17 cellular contexts compared by ENCODE assay signal in the genomic region with DNA sequence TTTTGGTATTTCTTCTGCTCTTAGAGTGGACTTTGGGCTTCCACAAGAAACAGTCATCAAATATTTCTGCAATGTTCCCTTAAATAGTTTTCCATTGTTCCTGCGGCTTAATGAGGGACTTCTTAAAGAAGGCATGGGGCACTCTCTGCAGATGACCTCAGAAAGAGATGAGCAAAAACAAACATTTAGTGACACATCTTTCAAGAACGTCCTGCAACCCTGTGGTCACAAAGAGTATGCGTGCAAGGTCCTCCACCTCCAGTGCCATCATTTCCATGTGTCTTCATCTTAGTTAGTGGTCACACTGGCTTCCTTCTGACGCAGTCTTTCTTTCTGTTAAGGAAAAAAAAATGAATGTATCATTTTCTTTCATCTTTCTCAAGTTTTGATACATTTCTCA. TPM values are rescaled to one million over a fixed set of nuclear protein-coding genes. Genes with fewer than 3 reads are reported as not detected.
DNase-seq lines count a peak whose midpoint lies in the region; ATAC-seq and TF ChIP-seq lines count a peak whose summit lies in the region.
"Had no signal": no experiment of that assay in that cellular context is flagged by ENCODE, and none has a peak within 500 bp of the region (broad histone marks: within the 10 kb centered on the region; RNA-seq: fewer than 3 reads in every experiment).

No MANE protein-coding gene starts in this region.

- no peaks in the 10 kb centered on the region for H3K36me3 ChIP-seq in RWPE2 (ENCODE audit: low read depth)
- H3K36me3 ChIP-seq: esophagus muscularis mucosa, thoracic aorta had no signal

- H3K9me3 Mint-ChIP-seq in stimulated activated effector memory CD8-positive, alpha-beta T cell treated with anti-CD3 and anti-CD28 coated beads, Interleukin-12 subunit alpha, Interleukin-12 subunit beta, amount 100 ng/mL, for 72 hours, result no peaks in the 10 kb centered on the region
- peaks cover 3% of the 10 kb centered on the region for H3K9me3 Mint-ChIP-seq in mesothelial cell of epicardium
- H3K9me3 Mint-ChIP-seq: nephron had no signal

- H3K4me3 Mint-ChIP-seq in stimulated activated effector memory CD8-positive, alpha-beta T cell treated with anti-CD3 and anti-CD28 coated beads, Interleukin-12 subunit alpha, Interleukin-12 subunit beta, amount 100 ng/mL, for 72 hours, result no peak overlapping the region
- H3K4me3 Mint-ChIP-seq in mesothelial cell of epicardium, result no peak overlapping the region
- H3K4me3 Mint-ChIP-seq: nephron had no signal

- H3K4me1 Mint-ChIP-seq in stimulated activated effector memory CD8-positive, alpha-beta T cell treated with anti-CD3 and anti-CD28 coated beads, Interleukin-12 subunit alpha, Interleukin-12 subunit beta, amount 100 ng/mL, for 72 hours, result no peaks in the 10 kb centered on the region
- H3K4me1 Mint-ChIP-seq in mesothelial cell of epicardium, result no peaks in the 10 kb centered on the region
- H3K4me1 Mint-ChIP-seq: nephron had no signal

- no peaks in the 10 kb centered on the region for H3K36me3 Mint-ChIP-seq in stimulated activated effector memory CD8-positive, alpha-beta T cell treated with anti-CD3 and anti-CD28 coated beads, Interleukin-12 subunit alpha, Interleukin-12 subunit beta, amount 100 ng/mL, for 72 hours
- no peaks in the 10 kb centered on the region for H3K36me3 Mint-ChIP-seq in mesothelial cell of epicardium

- H3K4me1 ChIP-seq in RWPE2 (ENCODE audit: insufficient read depth, poor library complexity, severe bottlenecking), result peaks cover 17% of the 10 kb centered on the region
- H3K4me1 ChIP-seq: esophagus muscularis mucosa had no signal

- H3K27me3 ChIP-seq in RWPE2 (ENCODE audit: insufficient read depth, poor library complexity, severe bottlenecking), result no peaks in the 10 kb centered on the region
- H3K27me3 ChIP-seq: esophagus muscularis mucosa had no signal

- H3K4me3 ChIP-seq in RWPE2 (ENCODE audit: severe bottlenecking) (no peak overlapping the region), fibroblast of mammary gland (ENCODE audit: control insufficient read depth, low read depth, low read length) (no peak overlapping the region)
- H3K4me3 ChIP-seq: esophagus muscularis mucosa, thoracic aorta had no signal

- peaks cover 7% of the 10 kb centered on the region for H3K27me3 Mint-ChIP-seq in mesothelial cell of epicardium (ENCODE audit: low read depth)

- ATAC-seq in RWPE2 (ENCODE audit: low read depth), result peak; percentile 91
- no peak for ATAC-seq in stimulated activated effector memory CD8-positive, alpha-beta T cell treated with anti-CD3 and anti-CD28 coated beads, Interleukin-12 subunit alpha, Interleukin-12 subunit beta, amount 100 ng/mL, for 72 hours
- ATAC-seq in GM18861 (IDR thresholded peaks at IDR 0.05; ENCODE audit: unreplicated experiment), result no peak

- no peak overlapping the region for H3K27ac Mint-ChIP-seq in stimulated activated effector memory CD8-positive, alpha-beta T cell treated with anti-CD3 and anti-CD28 coated beads, Interleukin-12 subunit alpha, Interleukin-12 subunit beta, amount 100 ng/mL, for 72 hours
- H3K27ac Mint-ChIP-seq in mesothelial cell of epicardium, result no peak overlapping the region
- H3K27ac Mint-ChIP-seq: nephron had no signal

- H3K27ac ChIP-seq in RWPE2 (ENCODE audit: poor library complexity, severe bottlenecking), result peak overlapping the region; percentile 23
- H3K27ac ChIP-seq: 22Rv1, esophagus muscularis mucosa, thoracic aorta had no signal

- peak; percentile 2 for DNase-seq in DMS53 (lab: John Stamatoyannopoulos, UW)
- no peak for DNase-seq in DMS53 treated with DMSO at 0.1 percent for 48 hours (lab: John Stamatoyannopoulos, UW; ENCODE audit: unreplicated experiment)
- no peak for DNase-seq in RWPE2 (ENCODE audit: low spot score)
- peak; percentile 94 for DNase-seq in fibroblast of mammary gland (ENCODE audit: low read depth)
- DNase-seq in stimulated activated effector memory CD8-positive, alpha-beta T cell treated with anti-CD3 and anti-CD28 coated beads, Interleukin-12 subunit alpha, Interleukin-12 subunit beta, amount 100 ng/mL, for 72 hours (ENCODE audit: low spot score in 2 of 2), result no peak
- DNase-seq in hippocampal formation (lab: John Stamatoyannopoulos, UW), result no peak
- no peak for DNase-seq in mesothelial cell of epicardium (ENCODE audit: low spot score in 2 of 2, unreplicated experiment in 2 of 2)
- DNase-seq: activated effector memory CD4-positive, alpha-beta T cell treated with Interleukin-2 at 50 U/mL for 16 hours; DND-41; islet precursor cell; NCI-H2081 treated with DMSO at 0.1 percent for 48 hours had no signal

- H3K9me3 ChIP-seq in RWPE2 (ENCODE audit: severe bottlenecking), result peaks cover 2% of the 10 kb centered on the region
- H3K9me3 ChIP-seq: thoracic aorta had no signal

- TF ChIP-seq CTCF in RWPE2 (IDR thresholded peaks at IDR 0.05; ENCODE audit: poor library complexity, severe bottlenecking) (no peak), fibroblast of mammary gland (conservative IDR thresholded peaks at IDR 0.05; ENCODE audit: control insufficient read depth, insufficient read depth, low read depth, low read length) (no peak), mesothelial cell of epicardium (IDR thresholded peaks at IDR 0.05; ENCODE audit: unreplicated experiment) (no peak)

RNA-seq across cellular contexts. Expression of gene GREM1, which starts 56.2 kb away (rescaled TPM):
- total RNA-seq in mesothelial cell of epicardium, result 1.3 to 2.2 TPM (median 2.1 TPM) in 3 replicates
- total RNA-seq: T-helper 1 cell treated with Interleukin-12 subunit alpha and Interleukin-12 subunit beta and Interleukin-4 antibody, amounts not matched to agents 30 ng/mL and 1 ng/mL, for 36 hours had no signal

Comparison
In these comparisons a context has a peak if more than half of its experiments do, and no peak if none do; other contexts are left out.
1. DNase-seq: peak in DMS53 (single experiment) and fibroblast of mammary gland (single experiment); none in DMS53 treated with DMSO at 0.1 percent for 48 hours (single experiment), RWPE2 (single experiment), stimulated activated effector memory CD8-positive, alpha-beta T cell treated with anti-CD3 and anti-CD28 coated beads, Interleukin-12 subunit alpha, Interleukin-12 subunit beta, amount 100 ng/mL, for 72 hours (0 of 2), hippocampal formation (0 of 2) and mesothelial cell of epicardium (0 of 2).